ENCODE assay signal across 1 cellular context in genomic region chr19:8444677-8445487, GRCh38.
A peak's percentile ranks its signal among the peaks of the same experiment; 100 is the strongest.
TF ChIP-seq lines count a peak whose summit lies in the region.

HNRNPM (plus strand) TSS chr19:8444975; CDS start chr19:8444999, 24 bp downstream.

TF ChIP-seq in H1, 55 proteins besides CTCF, POLR2A, EP300 and RAD21 (continued from another document):
- no peak for TF ChIP-seq SAP30 (IDR thresholded peaks at IDR 0.05; ENCODE audit: insufficient read depth, insufficient replicate concordance, low read length)
- no peak for TF ChIP-seq RXRA (IDR thresholded peaks at IDR 0.05; ENCODE audit: insufficient read depth, low read depth, low read length)
- TF ChIP-seq CHD1 (IDR thresholded peaks at IDR 0.05; ENCODE audit: low read depth, low read length): no peak
- no peak for TF ChIP-seq GABPA (IDR thresholded peaks at IDR 0.05; ENCODE audit: borderline replicate concordance, insufficient read depth, low read length)
- TF ChIP-seq, protein P1, sequence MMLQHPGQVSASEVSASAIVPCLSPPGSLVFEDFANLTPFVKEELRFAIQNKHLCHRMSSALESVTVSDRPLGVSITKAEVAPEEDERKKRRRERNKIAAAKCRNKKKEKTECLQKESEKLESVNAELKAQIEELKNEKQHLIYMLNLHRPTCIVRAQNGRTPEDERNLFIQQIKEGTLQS (IDR thresholded peaks at IDR 0.05; ENCODE audit: insufficient read depth, low read depth, low read length): peak; percentile 84
- no peak for TF ChIP-seq SP2 (IDR thresholded peaks at IDR 0.05; ENCODE audit: low read length)
- TF ChIP-seq RFX5 (IDR thresholded peaks at IDR 0.05; ENCODE audit: borderline replicate concordance, low read depth, low read length): no peak
- no peak for TF ChIP-seq ZNF274 (IDR thresholded peaks at IDR 0.05; ENCODE audit: borderline replicate concordance, extremely low read depth, low read length)
- TF ChIP-seq, protein P2, sequence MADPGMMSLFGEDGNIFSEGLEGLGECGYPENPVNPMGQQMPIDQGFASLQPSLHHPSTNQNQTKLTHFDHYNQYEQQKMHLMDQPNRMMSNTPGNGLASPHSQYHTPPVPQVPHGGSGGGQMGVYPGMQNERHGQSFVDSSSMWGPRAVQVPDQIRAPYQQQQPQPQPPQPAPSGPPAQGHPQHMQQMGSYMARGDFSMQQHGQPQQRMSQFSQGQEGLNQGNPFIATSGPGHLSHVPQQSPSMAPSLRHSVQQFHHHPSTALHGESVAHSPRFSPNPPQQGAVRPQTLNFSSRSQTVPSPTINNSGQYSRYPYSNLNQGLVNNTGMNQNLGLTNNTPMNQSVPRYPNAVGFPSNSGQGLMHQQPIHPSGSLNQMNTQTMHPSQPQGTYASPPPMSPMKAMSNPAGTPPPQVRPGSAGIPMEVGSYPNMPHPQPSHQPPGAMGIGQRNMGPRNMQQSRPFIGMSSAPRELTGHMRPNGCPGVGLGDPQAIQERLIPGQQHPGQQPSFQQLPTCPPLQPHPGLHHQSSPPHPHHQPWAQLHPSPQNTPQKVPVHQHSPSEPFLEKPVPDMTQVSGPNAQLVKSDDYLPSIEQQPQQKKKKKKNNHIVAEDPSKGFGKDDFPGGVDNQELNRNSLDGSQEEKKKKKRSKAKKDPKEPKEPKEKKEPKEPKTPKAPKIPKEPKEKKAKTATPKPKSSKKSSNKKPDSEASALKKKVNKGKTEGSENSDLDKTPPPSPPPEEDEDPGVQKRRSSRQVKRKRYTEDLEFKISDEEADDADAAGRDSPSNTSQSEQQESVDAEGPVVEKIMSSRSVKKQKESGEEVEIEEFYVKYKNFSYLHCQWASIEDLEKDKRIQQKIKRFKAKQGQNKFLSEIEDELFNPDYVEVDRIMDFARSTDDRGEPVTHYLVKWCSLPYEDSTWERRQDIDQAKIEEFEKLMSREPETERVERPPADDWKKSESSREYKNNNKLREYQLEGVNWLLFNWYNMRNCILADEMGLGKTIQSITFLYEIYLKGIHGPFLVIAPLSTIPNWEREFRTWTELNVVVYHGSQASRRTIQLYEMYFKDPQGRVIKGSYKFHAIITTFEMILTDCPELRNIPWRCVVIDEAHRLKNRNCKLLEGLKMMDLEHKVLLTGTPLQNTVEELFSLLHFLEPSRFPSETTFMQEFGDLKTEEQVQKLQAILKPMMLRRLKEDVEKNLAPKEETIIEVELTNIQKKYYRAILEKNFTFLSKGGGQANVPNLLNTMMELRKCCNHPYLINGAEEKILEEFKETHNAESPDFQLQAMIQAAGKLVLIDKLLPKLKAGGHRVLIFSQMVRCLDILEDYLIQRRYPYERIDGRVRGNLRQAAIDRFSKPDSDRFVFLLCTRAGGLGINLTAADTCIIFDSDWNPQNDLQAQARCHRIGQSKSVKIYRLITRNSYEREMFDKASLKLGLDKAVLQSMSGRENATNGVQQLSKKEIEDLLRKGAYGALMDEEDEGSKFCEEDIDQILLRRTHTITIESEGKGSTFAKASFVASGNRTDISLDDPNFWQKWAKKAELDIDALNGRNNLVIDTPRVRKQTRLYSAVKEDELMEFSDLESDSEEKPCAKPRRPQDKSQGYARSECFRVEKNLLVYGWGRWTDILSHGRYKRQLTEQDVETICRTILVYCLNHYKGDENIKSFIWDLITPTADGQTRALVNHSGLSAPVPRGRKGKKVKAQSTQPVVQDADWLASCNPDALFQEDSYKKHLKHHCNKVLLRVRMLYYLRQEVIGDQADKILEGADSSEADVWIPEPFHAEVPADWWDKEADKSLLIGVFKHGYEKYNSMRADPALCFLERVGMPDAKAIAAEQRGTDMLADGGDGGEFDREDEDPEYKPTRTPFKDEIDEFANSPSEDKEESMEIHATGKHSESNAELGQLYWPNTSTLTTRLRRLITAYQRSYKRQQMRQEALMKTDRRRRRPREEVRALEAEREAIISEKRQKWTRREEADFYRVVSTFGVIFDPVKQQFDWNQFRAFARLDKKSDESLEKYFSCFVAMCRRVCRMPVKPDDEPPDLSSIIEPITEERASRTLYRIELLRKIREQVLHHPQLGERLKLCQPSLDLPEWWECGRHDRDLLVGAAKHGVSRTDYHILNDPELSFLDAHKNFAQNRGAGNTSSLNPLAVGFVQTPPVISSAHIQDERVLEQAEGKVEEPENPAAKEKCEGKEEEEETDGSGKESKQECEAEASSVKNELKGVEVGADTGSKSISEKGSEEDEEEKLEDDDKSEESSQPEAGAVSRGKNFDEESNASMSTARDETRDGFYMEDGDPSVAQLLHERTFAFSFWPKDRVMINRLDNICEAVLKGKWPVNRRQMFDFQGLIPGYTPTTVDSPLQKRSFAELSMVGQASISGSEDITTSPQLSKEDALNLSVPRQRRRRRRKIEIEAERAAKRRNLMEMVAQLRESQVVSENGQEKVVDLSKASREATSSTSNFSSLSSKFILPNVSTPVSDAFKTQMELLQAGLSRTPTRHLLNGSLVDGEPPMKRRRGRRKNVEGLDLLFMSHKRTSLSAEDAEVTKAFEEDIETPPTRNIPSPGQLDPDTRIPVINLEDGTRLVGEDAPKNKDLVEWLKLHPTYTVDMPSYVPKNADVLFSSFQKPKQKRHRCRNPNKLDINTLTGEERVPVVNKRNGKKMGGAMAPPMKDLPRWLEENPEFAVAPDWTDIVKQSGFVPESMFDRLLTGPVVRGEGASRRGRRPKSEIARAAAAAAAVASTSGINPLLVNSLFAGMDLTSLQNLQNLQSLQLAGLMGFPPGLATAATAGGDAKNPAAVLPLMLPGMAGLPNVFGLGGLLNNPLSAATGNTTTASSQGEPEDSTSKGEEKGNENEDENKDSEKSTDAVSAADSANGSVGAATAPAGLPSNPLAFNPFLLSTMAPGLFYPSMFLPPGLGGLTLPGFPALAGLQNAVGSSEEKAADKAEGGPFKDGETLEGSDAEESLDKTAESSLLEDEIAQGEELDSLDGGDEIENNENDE (IDR thresholded peaks at IDR 0.05; ENCODE audit: insufficient replicate concordance, low read length): no peak
- peak; percentile 21 for TF ChIP-seq KDM4A (IDR thresholded peaks at IDR 0.05; ENCODE audit: low read depth, low read length, severe bottlenecking)
- no peak for TF ChIP-seq RNF2 (IDR thresholded peaks at IDR 0.05; ENCODE audit: borderline replicate concordance, low read depth, low read length, missing control alignments, poor library complexity, severe bottlenecking)
- TF ChIP-seq NANOG (IDR thresholded peaks at IDR 0.05; ENCODE audit: insufficient read depth, low read depth, low read length, poor library complexity, severe bottlenecking): no peak
- TF ChIP-seq TCF12 (IDR thresholded peaks at IDR 0.05; ENCODE audit: low read depth, low read length): 0 out of 2 replicates have a peak, but pooled peaks have one; percentile 61
- no peak for TF ChIP-seq SUZ12 (IDR thresholded peaks at IDR 0.05; ENCODE audit: low read length)
- TF ChIP-seq KDM1A (IDR thresholded peaks at IDR 0.05; ENCODE audit: borderline replicate concordance, low read length): no peak
- TF ChIP-seq ASH2L (IDR thresholded peaks at IDR 0.05; ENCODE audit: low read length): peak; percentile 87
- no peak for TF ChIP-seq SIX5 (IDR thresholded peaks at IDR 0.05; ENCODE audit: low read depth, low read length)
- TF ChIP-seq EZH2 (IDR thresholded peaks at IDR 0.05; ENCODE audit: low read depth, low read length, severe bottlenecking): no peak
- no peak for TF ChIP-seq MAFK (IDR thresholded peaks at IDR 0.05; ENCODE audit: low read depth, low read length)
- no peak for TF ChIP-seq CBX8 (IDR thresholded peaks at IDR 0.05; ENCODE audit: borderline replicate concordance, low read depth, low read length)
- TF ChIP-seq SIN3A (conservative IDR thresholded peaks at IDR 0.05 in 1 of 2, IDR thresholded peaks at IDR 0.05 in 1 of 2; ENCODE audit: low read depth in 1 of 2, low read length in 2 of 2): no peak; a peak in 1 of 4 replicates
- TF ChIP-seq KDM5A (IDR thresholded peaks at IDR 0.05; ENCODE audit: low read length): peak; percentile 71
- no peak for TF ChIP-seq SP4 (IDR thresholded peaks at IDR 0.05; ENCODE audit: low read length)
- peak; percentile 88; the same call in 1 of the 2 replicates for TF ChIP-seq RBBP5 (IDR thresholded peaks at IDR 0.05; ENCODE audit: borderline replicate concordance, low read depth, low read length)
- TF ChIP-seq, protein P3, sequence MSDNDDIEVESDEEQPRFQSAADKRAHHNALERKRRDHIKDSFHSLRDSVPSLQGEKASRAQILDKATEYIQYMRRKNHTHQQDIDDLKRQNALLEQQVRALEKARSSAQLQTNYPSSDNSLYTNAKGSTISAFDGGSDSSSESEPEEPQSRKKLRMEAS (IDR thresholded peaks at IDR 0.05): peak; percentile 82; the same call in 1 of the 2 replicates
- peak; percentile 94 for TF ChIP-seq TBP (IDR thresholded peaks at IDR 0.05; ENCODE audit: low read depth, low read length)
- no peak for TF ChIP-seq JUND (IDR thresholded peaks at IDR 0.05; ENCODE audit: low read length)
- TF ChIP-seq TEAD4 (IDR thresholded peaks at IDR 0.05; ENCODE audit: low read depth, low read length): no peak
- peak; percentile 98 for TF ChIP-seq YY1 (IDR thresholded peaks at IDR 0.05; ENCODE audit: low read depth, low read length)
- TF ChIP-seq SRF (IDR thresholded peaks at IDR 0.05; ENCODE audit: low read depth, low read length): no peak
- no peak for TF ChIP-seq SIRT6 (IDR thresholded peaks at IDR 0.05; ENCODE audit: low read length)
- no peak for TF ChIP-seq POU5F1 (IDR thresholded peaks at IDR 0.05; ENCODE audit: low read depth, low read length)
- TF ChIP-seq BCL11A (IDR thresholded peaks at IDR 0.05; ENCODE audit: low read depth in 2 of 2, low read length in 2 of 2): no peak
- TF ChIP-seq CEBPB (IDR thresholded peaks at IDR 0.05; ENCODE audit: low read depth, low read length): no peak
- TF ChIP-seq POLR2AphosphoS5 (IDR thresholded peaks at IDR 0.05; ENCODE audit: low read depth, low read length): peak; percentile 98
- TF ChIP-seq SP1 (IDR thresholded peaks at IDR 0.05; ENCODE audit: low read depth, low read length): peak; percentile 63; the same call in 1 of the 2 replicates
- peak; percentile 87 for TF ChIP-seq TAF7 (optimal IDR thresholded peaks at IDR 0.05; ENCODE audit: borderline replicate concordance, low read depth, low read length)
- peak; percentile 66 for TF ChIP-seq CHD2 (IDR thresholded peaks at IDR 0.05; ENCODE audit: low read length)
- TF ChIP-seq FOSL1 (IDR thresholded peaks at IDR 0.05; ENCODE audit: insufficient read depth, low read depth, low read length): no peak
- TF ChIP-seq, protein P4, sequence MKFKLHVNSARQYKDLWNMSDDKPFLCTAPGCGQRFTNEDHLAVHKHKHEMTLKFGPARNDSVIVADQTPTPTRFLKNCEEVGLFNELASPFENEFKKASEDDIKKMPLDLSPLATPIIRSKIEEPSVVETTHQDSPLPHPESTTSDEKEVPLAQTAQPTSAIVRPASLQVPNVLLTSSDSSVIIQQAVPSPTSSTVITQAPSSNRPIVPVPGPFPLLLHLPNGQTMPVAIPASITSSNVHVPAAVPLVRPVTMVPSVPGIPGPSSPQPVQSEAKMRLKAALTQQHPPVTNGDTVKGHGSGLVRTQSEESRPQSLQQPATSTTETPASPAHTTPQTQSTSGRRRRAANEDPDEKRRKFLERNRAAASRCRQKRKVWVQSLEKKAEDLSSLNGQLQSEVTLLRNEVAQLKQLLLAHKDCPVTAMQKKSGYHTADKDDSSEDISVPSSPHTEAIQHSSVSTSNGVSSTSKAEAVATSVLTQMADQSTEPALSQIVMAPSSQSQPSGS (IDR thresholded peaks at IDR 0.05; ENCODE audit: low read length): no peak
- no peak for TF ChIP-seq CBX5 (IDR thresholded peaks at IDR 0.05; ENCODE audit: low read depth, low read length)
- no peak for TF ChIP-seq BRCA1 (IDR thresholded peaks at IDR 0.05; ENCODE audit: low read depth, low read length)
- TF ChIP-seq NRF1 (IDR thresholded peaks at IDR 0.05; ENCODE audit: low read depth, low read length): peak; percentile 86
- TF ChIP-seq JUN (IDR thresholded peaks at IDR 0.05; ENCODE audit: low read depth, low read length): no peak
- TF ChIP-seq EGR1 (IDR thresholded peaks at IDR 0.05; ENCODE audit: borderline replicate concordance, low read depth, low read length): no peak
- TF ChIP-seq, protein P5, sequence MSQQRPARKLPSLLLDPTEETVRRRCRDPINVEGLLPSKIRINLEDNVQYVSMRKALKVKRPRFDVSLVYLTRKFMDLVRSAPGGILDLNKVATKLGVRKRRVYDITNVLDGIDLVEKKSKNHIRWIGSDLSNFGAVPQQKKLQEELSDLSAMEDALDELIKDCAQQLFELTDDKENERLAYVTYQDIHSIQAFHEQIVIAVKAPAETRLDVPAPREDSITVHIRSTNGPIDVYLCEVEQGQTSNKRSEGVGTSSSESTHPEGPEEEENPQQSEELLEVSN (IDR thresholded peaks at IDR 0.05): peak; percentile 58
